In the genomic region with DNA sequence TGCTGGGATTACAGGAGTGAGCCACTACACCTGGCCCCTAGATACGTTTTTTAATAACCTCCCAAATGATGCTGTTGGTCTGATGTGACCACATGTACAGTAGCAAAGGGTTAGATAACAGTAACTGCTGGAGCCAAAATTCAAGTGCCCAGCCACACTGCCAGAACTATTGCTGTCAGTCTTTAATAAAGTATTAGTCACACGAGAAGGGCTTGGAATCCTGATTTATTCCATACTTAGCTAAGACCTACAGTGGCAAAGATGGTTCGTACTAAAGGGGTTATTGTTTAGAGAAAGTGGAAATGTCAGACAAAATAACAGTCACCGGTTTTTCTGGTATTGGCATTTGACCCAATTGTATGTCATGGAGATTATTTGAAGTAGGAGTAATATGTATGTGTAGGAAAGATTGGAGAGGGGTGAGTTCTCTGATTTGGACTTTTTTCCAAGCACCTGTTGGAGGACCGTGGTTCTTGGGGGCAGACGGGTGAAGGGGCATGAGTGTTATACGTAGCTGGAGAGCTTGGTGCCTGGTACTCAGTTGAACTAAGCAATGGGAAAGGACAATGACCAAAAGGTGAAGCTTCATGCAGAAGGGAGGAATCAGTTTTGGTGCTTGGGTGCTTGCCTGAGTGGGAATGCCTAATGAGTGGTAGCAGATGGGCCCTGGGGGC, we compare ENCODE assay signal across 19 cellular contexts. TPM values are rescaled to one million over a fixed set of nuclear protein-coding genes. Genes with fewer than 3 reads are reported as not detected.
DNase-seq lines count a peak whose midpoint lies in the region; ATAC-seq and TF ChIP-seq lines count a peak whose summit lies in the region.
"Had no signal": no experiment of that assay in that cellular context is flagged by ENCODE, and none has a peak within 500 bp of the region (broad histone marks: within the 10 kb centered on the region; RNA-seq: fewer than 3 reads in every experiment).

No MANE protein-coding gene starts in this region.

- intact Hi-C loops in right cardiac atrium (cut with DNase I), result no loop called here
- intact Hi-C loops in left colon (cut with DNase I, micrococcal nuclease), result no loop called here

- CTCF ChIA-PET in HEK293 (lab: Yijun Ruan, JAX), result interaction anchor here (0.6 to 2.2 kb wide), 3 partner anchors 15 to 502 kb away, joined by 3 to 7 read pairs (median 4); no protein-coding TSS in a partner anchor

- H3K36me3 ChIP-seq in HEK293 (ENCODE audit: control insufficient read depth in 2 of 2, insufficient read depth in 1 of 2, low read length in 2 of 2) (peaks cover 35 to 43% of the 10 kb centered on the region in 2 experiments), SK-N-MC (ENCODE audit: insufficient read depth, low read length) (peaks cover 40% of the 10 kb centered on the region), gastroesophageal sphincter (peaks cover 0 to 44% of the 10 kb centered on the region in 2 donors), WERI-Rb-1 (no peaks in the 10 kb centered on the region)

- no peak overlapping the region for H3K27ac ChIP-seq in HEK293 (ENCODE audit: extremely low read depth, low read depth, low read length)
- H3K27ac ChIP-seq in SK-N-MC, result peak overlapping the region; percentile 57; the same call in 1 of the 2 replicates
- H3K27ac ChIP-seq in right cardiac atrium (ENCODE audit: low read length), result no peak overlapping the region
- no peak overlapping the region for H3K27ac ChIP-seq in gastroesophageal sphincter
- no peak overlapping the region for H3K27ac ChIP-seq in WERI-Rb-1
- H3K27ac ChIP-seq: gastrocnemius medialis, parathyroid adenoma, suprapubic skin had no signal

- POLR2A ChIA-PET in HEK293 (lab: Yijun Ruan, JAX), result interaction anchor here (0.7 to 5.6 kb wide), 2 partner anchors 10 to 53 kb away, joined by 6 to 33 read pairs; partner anchors contain the start of gene TUBA1C

- H3K9ac ChIP-seq in SK-N-MC (ENCODE audit: insufficient read length), result no peak overlapping the region
- H3K9ac ChIP-seq: parathyroid adenoma had no signal

- H3K27me3 ChIP-seq in right cardiac atrium (ENCODE audit: control insufficient read depth, insufficient read depth) (no peaks in the 10 kb centered on the region), gastroesophageal sphincter (no peaks in the 10 kb centered on the region), WERI-Rb-1 (ENCODE audit: insufficient read depth, low read depth, severe bottlenecking) (no peaks in the 10 kb centered on the region)
- H3K27me3 ChIP-seq: gastrocnemius medialis, suprapubic skin had no signal

- peaks cover 3% of the 10 kb centered on the region; the same call in 1 of the 2 replicates for H3K4me1 ChIP-seq in HEK293 (ENCODE audit: control insufficient read depth, insufficient read depth, low read length)
- H3K4me1 ChIP-seq in right cardiac atrium (ENCODE audit: control insufficient read depth, insufficient read depth, low read length), result no peaks in the 10 kb centered on the region
- no peaks in the 10 kb centered on the region for H3K4me1 ChIP-seq in gastroesophageal sphincter
- H3K4me1 ChIP-seq: gastrocnemius medialis, parathyroid adenoma had no signal

- H3K9me3 ChIP-seq in HEK293 (ENCODE audit: control insufficient read depth, insufficient read depth, low read depth, low read length) (no peaks in the 10 kb centered on the region), SK-N-MC (ENCODE audit: low read depth, low read length) (no peaks in the 10 kb centered on the region), right cardiac atrium (ENCODE audit: control insufficient read depth, low read length) (no peaks in the 10 kb centered on the region), gastroesophageal sphincter (no peaks in the 10 kb centered on the region), WERI-Rb-1 (ENCODE audit: severe bottlenecking) (no peaks in the 10 kb centered on the region)
- H3K9me3 ChIP-seq: gastrocnemius medialis, suprapubic skin had no signal

- no peak overlapping the region for H3K4me3 ChIP-seq in HEK293 (ENCODE audit: low read depth, low read length)
- H3K4me3 ChIP-seq in SK-N-MC, result no peak overlapping the region
- H3K4me3 ChIP-seq in right cardiac atrium (ENCODE audit: low read length), result no peak overlapping the region
- no peak overlapping the region for H3K4me3 ChIP-seq in gastroesophageal sphincter
- no peak overlapping the region for H3K4me3 ChIP-seq in WERI-Rb-1 (ENCODE audit: low read depth, low read length)
- H3K4me3 ChIP-seq: gastrocnemius medialis, suprapubic skin had no signal

- DNase-seq in NCI-H2171 treated with DMSO at 0.1 percent for 48 hours (lab: John Stamatoyannopoulos, UW), result peak; percentile 23
- no peak for DNase-seq in NCI-H2171 (lab: John Stamatoyannopoulos, UW)
- DNase-seq in SK-N-MC (ENCODE audit: low read depth, low spot score), result no peak
- no peak for DNase-seq in right cardiac atrium
- no peak for DNase-seq in left colon
- DNase-seq in WERI-Rb-1, result no peak
- DNase-seq: activated CD8-positive, alpha-beta T cell treated with anti-CD3 and anti-CD28 coated beads for 36 hours; activated naive CD4-positive, alpha-beta T cell treated with anti-CD3 and anti-CD28 coated beads for 36 hours; central memory CD4-positive, alpha-beta T cell; gastrocnemius medialis; midbrain; NCI-H1417 treated with DMSO at 0.1 percent for 48 hours; T-helper 17 cell had no signal

- no peak for TF ChIP-seq CTCF in HEK293 (tag by site-specific recombination; IDR thresholded peaks at IDR 0.05)
- TF ChIP-seq CTCF in gastroesophageal sphincter (IDR thresholded peaks at IDR 0.05), result no peak
- no peak for TF ChIP-seq CTCF in WERI-Rb-1 (IDR thresholded peaks at IDR 0.05; ENCODE audit: low read depth, low read length)

- TF ChIP-seq EP300 in gastroesophageal sphincter (IDR thresholded peaks at IDR 0.05), result no peak

- no peak for TF ChIP-seq POLR2A in gastroesophageal sphincter (IDR thresholded peaks at IDR 0.05)

- 64% methylated on average over 7 of the region's 7 CpGs for WGBS in right cardiac atrium
- 66 to 70% methylated on average over 5 to 7 of the region's 7 CpGs for WGBS in gastroesophageal sphincter (ENCODE audit: low coverage in 1 of 2), 2 donors

- ATAC-seq in right cardiac atrium (peak; percentile 42 to 44), left colon (no peak), gastroesophageal sphincter (no peak)
- ATAC-seq: gastrocnemius medialis, T-helper 17 cell had no signal

TF ChIP-seq in HEK293, 187 proteins besides CTCF, POLR2A, EP300 and RAD21:
- TF ChIP-seq SCRT2 (tag by site-specific recombination; IDR thresholded peaks at IDR 0.05), result peak; percentile 57
- TF ChIP-seq ZNF184 (tag by site-specific recombination; IDR thresholded peaks at IDR 0.05), result no peak
- peak; percentile 70 for TF ChIP-seq OSR2 (tag by site-specific recombination; IDR thresholded peaks at IDR 0.05)
- TF ChIP-seq ZNF600 (tag by site-specific recombination; IDR thresholded peaks at IDR 0.05), result peak; percentile 47; the same call in 1 of the 2 replicates

RNA-seq across cellular contexts. Expression of gene TUBA1C, which starts 9.7 kb away (rescaled TPM):
- 10 to 100 TPM; 34.2 to 71.7 (median 66.7) TPM for total RNA-seq in right cardiac atrium
- polyA plus RNA-seq in right cardiac atrium, result 106 TPM
- total RNA-seq in left colon, result 100 to 1,000 TPM; 260 to 267 TPM
- 100 to 1,000 TPM; 122 to 210 (median 131) TPM for total RNA-seq in gastroesophageal sphincter

RNA-seq across cellular contexts. Expression of gene PRPH, which starts 20.4 kb away (rescaled TPM):
- total RNA-seq in right cardiac atrium (1 to 10 TPM in 1 of 4 donors, under 1 TPM in 3; 0.57 to 1.8 (median 0.94) TPM), left colon (10 to 100 TPM in 1 of 2 donors, 1 to 10 TPM in 1; 5.5 to 14.3 TPM), gastroesophageal sphincter (10 to 100 TPM in 1 of 4 donors, 1 to 10 TPM in 3; 3.0 to 16.2 (median 5.8) TPM)
- polyA plus RNA-seq in right cardiac atrium, result 2.0 TPM
- total RNA-seq: activated CD8-positive, alpha-beta T cell treated with anti-CD3 and anti-CD28 coated beads for 36 hours; activated naive CD4-positive, alpha-beta T cell treated with anti-CD3 and anti-CD28 coated beads for 36 hours; epithelial cell of proximal tubule; gastrocnemius medialis; T-helper 17 cell had no signal
- polyA plus RNA-seq: BJ had no signal

RNA-seq across cellular contexts. Expression of gene TROAP, which starts 48.5 kb away (rescaled TPM):
- total RNA-seq in right cardiac atrium (1 to 10 TPM in 1 of 4 donors, under 1 TPM in 2, not detected in 1; 0.65 to 1.7 (median 0.93) TPM), left colon (10 to 100 TPM in 1 of 2 donors, 1 to 10 TPM in 1; 4.9 to 12.4 TPM), gastroesophageal sphincter (under 1 TPM in 1 of 4 donors, not detected in 3; 0.22 TPM)
- 0.25 TPM for polyA plus RNA-seq in right cardiac atrium

Comparison
In these comparisons a context has a peak if more than half of its experiments do, and no peak if none do; other contexts are left out.
1. ATAC-seq: peak in right cardiac atrium (2 of 2); none in left colon (single experiment) and gastroesophageal sphincter (single experiment).